In the genomic region with DNA sequence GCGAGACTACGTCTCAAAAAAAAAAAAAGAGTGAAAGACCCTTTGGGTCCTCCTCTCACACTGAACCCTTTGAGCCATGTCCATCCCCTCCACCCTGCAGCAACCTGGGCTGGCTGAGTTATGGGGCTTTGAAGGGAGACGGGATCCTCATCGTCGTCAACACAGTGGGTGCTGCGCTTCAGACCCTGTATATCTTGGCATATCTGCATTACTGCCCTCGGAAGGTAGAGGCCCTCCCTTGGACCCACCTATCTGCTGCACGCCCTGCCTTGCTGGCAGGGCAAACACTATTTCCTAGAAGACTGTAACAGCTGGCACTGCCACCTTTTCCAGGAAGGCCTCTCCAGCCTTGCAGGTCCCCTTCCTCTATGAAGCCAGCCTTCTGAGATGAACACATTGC, we compare ENCODE assay signal across 1 cellular context.
TF ChIP-seq lines count a peak whose summit lies in the region.

No MANE protein-coding gene starts in this region.

TF ChIP-seq in GM23338, 12 proteins besides CTCF, POLR2A, EP300 and RAD21 (continued from another document):
- TF ChIP-seq, protein P1, sequence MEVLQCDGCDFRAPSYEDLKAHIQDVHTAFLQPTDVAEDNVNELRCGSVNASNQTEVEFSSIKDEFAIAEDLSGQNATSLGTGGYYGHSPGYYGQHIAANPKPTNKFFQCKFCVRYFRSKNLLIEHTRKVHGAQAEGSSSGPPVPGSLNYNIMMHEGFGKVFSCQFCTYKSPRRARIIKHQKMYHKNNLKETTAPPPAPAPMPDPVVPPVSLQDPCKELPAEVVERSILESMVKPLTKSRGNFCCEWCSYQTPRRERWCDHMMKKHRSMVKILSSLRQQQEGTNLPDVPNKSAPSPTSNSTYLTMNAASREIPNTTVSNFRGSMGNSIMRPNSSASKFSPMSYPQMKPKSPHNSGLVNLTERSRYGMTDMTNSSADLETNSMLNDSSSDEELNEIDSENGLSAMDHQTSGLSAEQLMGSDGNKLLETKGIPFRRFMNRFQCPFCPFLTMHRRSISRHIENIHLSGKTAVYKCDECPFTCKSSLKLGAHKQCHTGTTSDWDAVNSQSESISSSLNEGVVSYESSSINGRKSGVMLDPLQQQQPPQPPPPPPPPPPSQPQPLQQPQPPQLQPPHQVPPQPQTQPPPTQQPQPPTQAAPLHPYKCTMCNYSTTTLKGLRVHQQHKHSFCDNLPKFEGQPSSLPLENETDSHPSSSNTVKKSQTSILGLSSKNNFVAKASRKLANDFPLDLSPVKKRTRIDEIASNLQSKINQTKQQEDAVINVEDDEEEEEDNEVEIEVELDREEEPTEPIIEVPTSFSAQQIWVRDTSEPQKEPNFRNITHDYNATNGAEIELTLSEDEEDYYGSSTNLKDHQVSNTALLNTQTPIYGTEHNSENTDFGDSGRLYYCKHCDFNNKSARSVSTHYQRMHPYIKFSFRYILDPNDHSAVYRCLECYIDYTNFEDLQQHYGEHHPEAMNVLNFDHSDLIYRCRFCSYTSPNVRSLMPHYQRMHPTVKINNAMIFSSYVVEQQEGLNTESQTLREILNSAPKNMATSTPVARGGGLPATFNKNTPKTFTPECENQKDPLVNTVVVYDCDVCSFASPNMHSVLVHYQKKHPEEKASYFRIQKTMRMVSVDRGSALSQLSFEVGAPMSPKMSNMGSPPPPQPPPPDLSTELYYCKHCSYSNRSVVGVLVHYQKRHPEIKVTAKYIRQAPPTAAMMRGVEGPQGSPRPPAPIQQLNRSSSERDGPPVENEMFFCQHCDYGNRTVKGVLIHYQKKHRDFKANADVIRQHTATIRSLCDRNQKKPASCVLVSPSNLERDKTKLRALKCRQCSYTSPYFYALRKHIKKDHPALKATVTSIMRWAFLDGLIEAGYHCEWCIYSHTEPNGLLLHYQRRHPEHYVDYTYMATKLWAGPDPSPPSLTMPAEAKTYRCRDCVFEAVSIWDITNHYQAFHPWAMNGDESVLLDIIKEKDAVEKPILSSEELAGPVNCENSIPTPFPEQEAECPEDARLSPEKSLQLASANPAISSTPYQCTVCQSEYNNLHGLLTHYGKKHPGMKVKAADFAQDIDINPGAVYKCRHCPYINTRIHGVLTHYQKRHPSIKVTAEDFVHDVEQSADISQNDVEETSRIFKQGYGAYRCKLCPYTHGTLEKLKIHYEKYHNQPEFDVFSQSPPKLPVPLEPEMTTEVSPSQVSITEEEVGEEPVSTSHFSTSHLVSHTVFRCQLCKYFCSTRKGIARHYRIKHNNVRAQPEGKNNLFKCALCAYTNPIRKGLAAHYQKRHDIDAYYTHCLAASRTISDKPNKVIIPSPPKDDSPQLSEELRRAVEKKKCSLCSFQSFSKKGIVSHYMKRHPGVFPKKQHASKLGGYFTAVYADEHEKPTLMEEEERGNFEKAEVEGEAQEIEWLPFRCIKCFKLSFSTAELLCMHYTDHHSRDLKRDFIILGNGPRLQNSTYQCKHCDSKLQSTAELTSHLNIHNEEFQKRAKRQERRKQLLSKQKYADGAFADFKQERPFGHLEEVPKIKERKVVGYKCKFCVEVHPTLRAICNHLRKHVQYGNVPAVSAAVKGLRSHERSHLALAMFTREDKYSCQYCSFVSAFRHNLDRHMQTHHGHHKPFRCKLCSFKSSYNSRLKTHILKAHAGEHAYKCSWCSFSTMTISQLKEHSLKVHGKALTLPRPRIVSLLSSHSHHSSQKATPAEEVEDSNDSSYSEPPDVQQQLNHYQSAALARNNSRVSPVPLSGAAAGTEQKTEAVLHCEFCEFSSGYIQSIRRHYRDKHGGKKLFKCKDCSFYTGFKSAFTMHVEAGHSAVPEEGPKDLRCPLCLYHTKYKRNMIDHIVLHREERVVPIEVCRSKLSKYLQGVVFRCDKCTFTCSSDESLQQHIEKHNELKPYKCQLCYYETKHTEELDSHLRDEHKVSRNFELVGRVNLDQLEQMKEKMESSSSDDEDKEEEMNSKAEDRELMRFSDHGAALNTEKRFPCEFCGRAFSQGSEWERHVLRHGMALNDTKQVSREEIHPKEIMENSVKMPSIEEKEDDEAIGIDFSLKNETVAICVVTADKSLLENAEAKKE (CRISPR knock-in tag; IDR thresholded peaks at IDR 0.05), result no peak
- TF ChIP-seq NANOG (IDR thresholded peaks at IDR 0.05; ENCODE audit: borderline replicate concordance) (no peak), STAT1 (IDR thresholded peaks at IDR 0.05; ENCODE audit: unreplicated experiment) (no peak), JUNB (IDR thresholded peaks at IDR 0.05; ENCODE audit: unreplicated experiment) (no peak), ZNF114 (CRISPR knock-in tag; IDR thresholded peaks at IDR 0.05) (no peak), CREB1 (CRISPR knock-in tag; IDR thresholded peaks at IDR 0.05; ENCODE audit: low read depth) (no peak), EZH2phosphoT487 (IDR thresholded peaks at IDR 0.05; ENCODE audit: unreplicated experiment) (no peak)
- TF ChIP-seq, protein P2, sequence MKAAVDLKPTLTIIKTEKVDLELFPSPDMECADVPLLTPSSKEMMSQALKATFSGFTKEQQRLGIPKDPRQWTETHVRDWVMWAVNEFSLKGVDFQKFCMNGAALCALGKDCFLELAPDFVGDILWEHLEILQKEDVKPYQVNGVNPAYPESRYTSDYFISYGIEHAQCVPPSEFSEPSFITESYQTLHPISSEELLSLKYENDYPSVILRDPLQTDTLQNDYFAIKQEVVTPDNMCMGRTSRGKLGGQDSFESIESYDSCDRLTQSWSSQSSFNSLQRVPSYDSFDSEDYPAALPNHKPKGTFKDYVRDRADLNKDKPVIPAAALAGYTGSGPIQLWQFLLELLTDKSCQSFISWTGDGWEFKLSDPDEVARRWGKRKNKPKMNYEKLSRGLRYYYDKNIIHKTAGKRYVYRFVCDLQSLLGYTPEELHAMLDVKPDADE (IDR thresholded peaks at IDR 0.05), result no peak
TF ChIP-seq in GM23338: peak in this region for 0.
